In the genomic region with DNA sequence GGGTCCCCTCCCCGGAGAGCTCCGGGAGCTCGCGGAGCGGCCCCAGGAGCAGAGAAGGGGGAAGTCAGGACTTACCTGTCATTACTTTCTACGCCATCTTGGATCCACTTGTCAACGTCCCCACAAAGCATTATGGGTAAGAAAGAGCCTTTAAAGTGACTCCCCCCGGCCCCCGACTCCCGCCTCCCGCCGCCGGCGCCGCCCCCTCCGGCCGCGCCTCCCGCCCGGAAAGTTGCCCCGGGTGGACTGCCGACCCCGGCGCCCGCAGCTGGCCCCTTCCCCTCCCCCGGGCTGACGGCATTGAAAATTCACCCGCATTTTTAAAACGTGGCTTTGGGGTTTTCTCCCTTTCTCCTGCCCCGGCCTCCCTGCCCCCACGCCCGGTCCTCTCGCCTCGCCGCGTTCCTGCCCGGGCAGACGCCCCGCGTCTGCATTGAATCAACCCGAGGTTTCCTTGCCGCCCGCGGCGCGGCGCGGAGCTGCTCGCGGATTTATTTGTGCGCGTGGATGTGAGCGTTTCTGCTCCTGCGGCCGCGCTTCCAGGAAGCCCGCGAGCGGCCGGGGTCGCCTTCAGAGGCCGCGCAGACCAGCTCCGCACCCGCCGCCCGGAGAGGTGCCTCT, we compare ENCODE assay signal across 8 cellular contexts. TPM values are rescaled to one million over a fixed set of nuclear protein-coding genes. Genes with fewer than 3 reads are reported as not detected.
DNase-seq lines count a peak whose midpoint lies in the region; ATAC-seq and TF ChIP-seq lines count a peak whose summit lies in the region.

A gene with protein sequence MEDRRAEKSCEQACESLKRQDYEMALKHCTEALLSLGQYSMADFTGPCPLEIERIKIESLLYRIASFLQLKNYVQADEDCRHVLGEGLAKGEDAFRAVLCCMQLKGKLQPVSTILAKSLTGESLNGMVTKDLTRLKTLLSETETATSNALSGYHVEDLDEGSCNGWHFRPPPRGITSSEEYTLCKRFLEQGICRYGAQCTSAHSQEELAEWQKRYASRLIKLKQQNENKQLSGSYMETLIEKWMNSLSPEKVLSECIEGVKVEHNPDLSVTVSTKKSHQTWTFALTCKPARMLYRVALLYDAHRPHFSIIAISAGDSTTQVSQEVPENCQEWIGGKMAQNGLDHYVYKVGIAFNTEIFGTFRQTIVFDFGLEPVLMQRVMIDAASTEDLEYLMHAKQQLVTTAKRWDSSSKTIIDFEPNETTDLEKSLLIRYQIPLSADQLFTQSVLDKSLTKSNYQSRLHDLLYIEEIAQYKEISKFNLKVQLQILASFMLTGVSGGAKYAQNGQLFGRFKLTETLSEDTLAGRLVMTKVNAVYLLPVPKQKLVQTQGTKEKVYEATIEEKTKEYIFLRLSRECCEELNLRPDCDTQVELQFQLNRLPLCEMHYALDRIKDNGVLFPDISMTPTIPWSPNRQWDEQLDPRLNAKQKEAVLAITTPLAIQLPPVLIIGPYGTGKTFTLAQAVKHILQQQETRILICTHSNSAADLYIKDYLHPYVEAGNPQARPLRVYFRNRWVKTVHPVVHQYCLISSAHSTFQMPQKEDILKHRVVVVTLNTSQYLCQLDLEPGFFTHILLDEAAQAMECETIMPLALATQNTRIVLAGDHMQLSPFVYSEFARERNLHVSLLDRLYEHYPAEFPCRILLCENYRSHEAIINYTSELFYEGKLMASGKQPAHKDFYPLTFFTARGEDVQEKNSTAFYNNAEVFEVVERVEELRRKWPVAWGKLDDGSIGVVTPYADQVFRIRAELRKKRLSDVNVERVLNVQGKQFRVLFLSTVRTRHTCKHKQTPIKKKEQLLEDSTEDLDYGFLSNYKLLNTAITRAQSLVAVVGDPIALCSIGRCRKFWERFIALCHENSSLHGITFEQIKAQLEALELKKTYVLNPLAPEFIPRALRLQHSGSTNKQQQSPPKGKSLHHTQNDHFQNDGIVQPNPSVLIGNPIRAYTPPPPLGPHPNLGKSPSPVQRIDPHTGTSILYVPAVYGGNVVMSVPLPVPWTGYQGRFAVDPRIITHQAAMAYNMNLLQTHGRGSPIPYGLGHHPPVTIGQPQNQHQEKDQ (N-terminal part only) (minus strand): TSS at position 124 of the 621 bp plus-strand sequence. CDS start 26,392 bp downstream, outside the sequence.

- no peaks in the 10 kb centered on the region for H3K9me2 ChIP-seq in Karpas-422 (replicated peaks; ENCODE audit: insufficient read depth, low read length)

- H3K27me3 ChIP-seq in CD8-positive, alpha-beta T cell (ENCODE audit: insufficient read depth, low read length), result no peaks in the 10 kb centered on the region
- H3K27me3 ChIP-seq in Karpas-422 (ENCODE audit: low read length) (no peaks in the 10 kb centered on the region), esophagus squamous epithelium (peaks cover 0 to 27% (median 0%) of the 10 kb centered on the region in 4 donors)

- intact Hi-C loops in CD8-positive, alpha-beta T cell (cut with DNase I, micrococcal nuclease), result loop anchor here (1.0 to 10.0 kb wide), 8 partner anchors 14 to 1268 kb away; a partner anchor contains a TSS
- intact Hi-C loops in esophagus squamous epithelium (cut with DNase I), result no loop called here

- peaks cover 13% of the 10 kb centered on the region; the same call in 1 of the 2 replicates for H4K20me1 ChIP-seq in Karpas-422 (ENCODE audit: insufficient read depth, low read depth, low read length)

- no peaks in the 10 kb centered on the region for H3K9me3 Mint-ChIP-seq in CD8-positive, alpha-beta T cell

- H3K27me3 Mint-ChIP-seq in CD8-positive, alpha-beta T cell (ENCODE audit: low read depth), result no peaks in the 10 kb centered on the region

- TF ChIP-seq CTCF in CD8-positive, alpha-beta T cell (IDR thresholded peaks at IDR 0.05), result no peak
- no peak for TF ChIP-seq CTCF in esophagus squamous epithelium (IDR thresholded peaks at IDR 0.05)

- H3K27ac Mint-ChIP-seq in CD8-positive, alpha-beta T cell, result peak within 1 kb of the TSS; percentile 89

- H3K4me1 Mint-ChIP-seq in CD8-positive, alpha-beta T cell (ENCODE audit: low read depth), result peaks cover 53% of the 10 kb centered on the region

- 1% methylated on average over 16 of the region's 67 CpGs; no CpG with 5 or more reads in 1 of the 2 donors for WGBS in esophagus squamous epithelium, 2 donors

- H3K79me2 ChIP-seq in Karpas-422 (ENCODE audit: low read length), result peaks cover 45% of the 10 kb centered on the region

- H3K27ac ChIP-seq in CD8-positive, alpha-beta T cell (ENCODE audit: low read depth, low read length), result peak within 1 kb of the TSS; percentile 77
- peak within 1 kb of the TSS; percentile 35 for H3K27ac ChIP-seq in Karpas-422 (ENCODE audit: low read length)
- peak within 1 kb of the TSS; percentile 83 to 91 (median 88) for H3K27ac ChIP-seq in esophagus squamous epithelium

- H2AFZ ChIP-seq in Karpas-422 (ENCODE audit: low read length), result peak within 1 kb of the TSS; percentile 100

- H3K4me3 ChIP-seq in CD8-positive, alpha-beta T cell (ENCODE audit: low read depth, low read length), result peak within 1 kb of the TSS; percentile 78
- peak within 1 kb of the TSS; percentile 80 for H3K4me3 ChIP-seq in Karpas-422 (ENCODE audit: low read length)
- peak within 1 kb of the TSS; percentile 73 to 97 (median 94) for H3K4me3 ChIP-seq in esophagus squamous epithelium

- peaks cover 22% of the 10 kb centered on the region for H3K36me3 Mint-ChIP-seq in CD8-positive, alpha-beta T cell

- peak within 1 kb of the TSS; percentile 82 for H3K4me2 ChIP-seq in Karpas-422 (ENCODE audit: low read depth, low read length, poor library complexity, severe bottlenecking)

- POLR2A ChIA-PET in CD8-positive, alpha-beta T cell (lab: Charles Lee), result interaction anchor here (0.6 to 1.4 kb wide), 6 partner anchors 11 to 1042 kb away, joined by 3 to 6 read pairs (median 4); no protein-coding TSS in a partner anchor

- H3K36me3 ChIP-seq in CD8-positive, alpha-beta T cell (ENCODE audit: insufficient read depth, low read length), result no peaks in the 10 kb centered on the region
- H3K36me3 ChIP-seq in Karpas-422 (ENCODE audit: insufficient read depth, low read length) (peaks cover 16% of the 10 kb centered on the region; the same call in 1 of the 2 replicates), esophagus squamous epithelium (peaks cover 0 to 18% (median 0%) of the 10 kb centered on the region in 3 donors)

- H3K4me1 ChIP-seq in CD8-positive, alpha-beta T cell (ENCODE audit: insufficient read depth, low read length), result peaks cover 35% of the 10 kb centered on the region
- peaks cover 38% of the 10 kb centered on the region for H3K4me1 ChIP-seq in Karpas-422 (ENCODE audit: low read length)
- H3K4me1 ChIP-seq in esophagus squamous epithelium, result peaks cover 3 to 63% (median 24%) of the 10 kb centered on the region in 3 donors

- DNase-seq in CD8-positive, alpha-beta T cell, result peak; percentile 44 to 81 (median 66)
- peak; percentile 94 for DNase-seq in Karpas-422
- DNase-seq in RKO (ENCODE audit: low spot score), result peak; percentile 89
- DNase-seq in activated T-cell treated with anti-CD3 and anti-CD28 coated beads, Interleukin-2, amount 50 U/mL, for 48 hours, result peak; percentile 77 to 82
- DNase-seq in esophagus squamous epithelium (lab: John Stamatoyannopoulos, UW), result no peak
- peak; percentile 87 for DNase-seq in myocyte (ENCODE audit: low read depth)
- DNase-seq in stimulated activated CD8-positive, alpha-beta memory T cell treated with anti-CD3 and anti-CD28 coated beads, Interleukin-7, amount 100 ng/mL, for 4 hours (ENCODE audit: low read depth in 2 of 2), result peak; percentile 56 to 70

- peak; percentile 67 for ATAC-seq in CD8-positive, alpha-beta T cell
- ATAC-seq in GM21526 (IDR thresholded peaks at IDR 0.05; ENCODE audit: low FRiP score, unreplicated experiment), result peak; percentile 52

- H3K9ac ChIP-seq in Karpas-422 (ENCODE audit: low read length), result peak within 1 kb of the TSS; percentile 94

- peak in 1 of 4 donors; percentile 38 for TF ChIP-seq POLR2A in esophagus squamous epithelium (IDR thresholded peaks at IDR 0.05)

- no peaks in the 10 kb centered on the region for H3K9me3 ChIP-seq in CD8-positive, alpha-beta T cell (ENCODE audit: low read length)
- no peaks in the 10 kb centered on the region for H3K9me3 ChIP-seq in Karpas-422 (ENCODE audit: low read length)
- no peaks in the 10 kb centered on the region for H3K9me3 ChIP-seq in esophagus squamous epithelium

- peak within 1 kb of the TSS; percentile 90 for H3K4me3 Mint-ChIP-seq in CD8-positive, alpha-beta T cell

- CTCF ChIA-PET in CD8-positive, alpha-beta T cell (lab: Charles Lee), result interaction anchor here (1.0 kb wide), 1 partner anchor 23 kb away, joined by 3 read pairs; no protein-coding TSS in a partner anchor

RNA-seq across cellular contexts. Expression of the gene that starts here (rescaled TPM):
- 100 to 1,000 TPM; 108 to 116 TPM for total RNA-seq in CD8-positive, alpha-beta T cell
- 54.9 and 77.9 TPM in 2 replicates for total RNA-seq in Karpas-422 (2014; rRNA removed; shearing (Covaris generic); ENCODE audit: low replicate concordance)
- total RNA-seq in esophagus squamous epithelium (10 to 100 TPM; 11.4 to 42.5 (median 26.8) TPM), myocyte (41.9 and 43.7 TPM in 2 replicates)
- 6.3 TPM for polyA plus RNA-seq in myocyte (2012)

Comparison
In these comparisons a context has a peak if more than half of its experiments do, and no peak if none do; other contexts are left out.
1. H3K27ac ChIP-seq: peak in every context shown above with its lines; median percentile 88 in esophagus squamous epithelium; 77 in CD8-positive, alpha-beta T cell; 35 in Karpas-422.